Comparison of ENCODE assay signal across 8 cellular contexts in the genomic region with DNA sequence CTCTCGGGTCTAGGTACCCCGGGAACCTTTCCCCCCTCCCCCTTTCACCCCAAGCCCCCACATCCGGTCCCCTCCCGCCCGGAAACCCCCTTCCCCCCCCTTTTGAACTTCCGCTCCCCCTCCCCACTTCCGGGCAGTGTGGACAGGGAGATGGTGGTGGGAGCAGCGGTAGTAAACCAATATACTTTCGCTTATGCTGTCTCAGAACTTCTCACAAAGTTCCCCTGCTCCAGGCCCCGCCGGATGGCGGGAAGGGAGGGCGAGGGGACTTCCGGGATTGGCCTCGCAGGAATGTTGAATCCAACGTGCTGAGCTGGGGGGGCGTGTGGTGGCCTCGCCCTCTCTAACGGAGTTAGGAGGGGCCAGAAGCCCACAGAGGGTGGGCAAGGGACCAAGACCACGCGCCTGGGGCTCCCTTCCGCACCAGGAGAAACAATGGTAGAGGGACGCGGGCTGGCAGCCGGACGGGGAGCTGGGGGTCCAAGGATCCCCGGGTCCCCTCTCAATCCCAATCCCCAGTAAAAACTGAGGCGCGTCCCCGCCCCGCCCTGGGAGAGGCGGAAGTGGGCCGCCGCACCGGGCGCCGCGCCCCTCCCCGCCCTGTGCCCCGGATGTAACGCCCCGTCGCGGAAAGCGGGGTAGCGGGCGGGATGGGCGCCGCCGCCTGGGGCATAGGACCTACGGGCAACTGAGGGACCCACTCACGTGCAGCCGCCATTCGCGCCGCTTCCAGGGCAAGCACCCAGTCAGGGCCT. TPM values are rescaled to one million over a fixed set of nuclear protein-coding genes. Genes with fewer than 3 reads are reported as not detected.
A peak's percentile ranks its signal among the peaks of the same experiment; 100 is the strongest.
DNase-seq lines count a peak whose midpoint lies in the region; ATAC-seq and TF ChIP-seq lines count a peak whose summit lies in the region.

No MANE protein-coding gene starts in this region.

- peak; percentile 24 for ATAC-seq in effector memory CD8-positive, alpha-beta T cell (replicated peaks)
- ATAC-seq in stimulated activated naive CD8-positive, alpha-beta T cell treated with anti-CD3 and anti-CD28 coated beads, Interleukin-15, Interleukin-2, amounts not matched to agents 100 U/mL and 50 U/mL, for 24 hours, result peak; percentile 10

- peaks cover 56% of the 10 kb centered on the region for H3K36me3 Mint-ChIP-seq in effector memory CD8-positive, alpha-beta T cell (ENCODE audit: insufficient read depth)
- H3K36me3 Mint-ChIP-seq in mesothelial cell of epicardium, result peaks cover 8% of the 10 kb centered on the region

- DNase-seq in ACHN (peak; percentile 61), GM19238 (ENCODE audit: insufficient read length, low spot score) (peak; percentile 68), NCI-H69 (lab: John Stamatoyannopoulos, UW) (peak; percentile 61), mesothelial cell of epicardium (ENCODE audit: low spot score in 2 of 2, unreplicated experiment in 2 of 2) (peak; percentile 56 to 71), NCI-H446 treated with DMSO at 0.1 percent for 48 hours (lab: John Stamatoyannopoulos, UW) (no peak)
- DNase-seq in activated CD8-positive, alpha-beta memory T cell treated with anti-CD3 and anti-CD28 coated beads for 48 hours (ENCODE audit: low read depth in 2 of 3, low spot score in 2 of 3), result peak; percentile 40 to 62 (median 57)
- DNase-seq in effector memory CD8-positive, alpha-beta T cell, result peak; percentile 53 to 56 (median 55)
- DNase-seq in stimulated activated naive CD8-positive, alpha-beta T cell treated with anti-CD3 and anti-CD28 coated beads, Interleukin-15, Interleukin-2, amounts not matched to agents 100 U/mL and 50 U/mL, for 24 hours, result peak; percentile 79

- H3K27ac Mint-ChIP-seq in effector memory CD8-positive, alpha-beta T cell, result peak overlapping the region; percentile 32 to 94
- peak overlapping the region; percentile 98 for H3K27ac Mint-ChIP-seq in mesothelial cell of epicardium

- H3K27me3 Mint-ChIP-seq in effector memory CD8-positive, alpha-beta T cell, result no peaks in the 10 kb centered on the region
- H3K27me3 Mint-ChIP-seq in mesothelial cell of epicardium (ENCODE audit: low read depth), result no peaks in the 10 kb centered on the region

- H3K4me1 Mint-ChIP-seq in effector memory CD8-positive, alpha-beta T cell (ENCODE audit: low read depth in 2 of 2), result peaks cover 52 to 56% of the 10 kb centered on the region in 2 donors
- peaks cover 41% of the 10 kb centered on the region for H3K4me1 Mint-ChIP-seq in mesothelial cell of epicardium

- no peaks in the 10 kb centered on the region for H3K9me3 Mint-ChIP-seq in effector memory CD8-positive, alpha-beta T cell
- H3K9me3 Mint-ChIP-seq in mesothelial cell of epicardium, result no peaks in the 10 kb centered on the region

- H3K4me3 Mint-ChIP-seq in effector memory CD8-positive, alpha-beta T cell, result peak overlapping the region; percentile 94
- peak overlapping the region; percentile 93 for H3K4me3 Mint-ChIP-seq in mesothelial cell of epicardium

- no peak for TF ChIP-seq CTCF in mesothelial cell of epicardium (IDR thresholded peaks at IDR 0.05; ENCODE audit: unreplicated experiment)

- in situ Hi-C loops in ACHN (cut with HindIII; ENCODE audit: low pct_ligation_motif_present, low pct_unique_long_range_greater_than_20kb, low sequenced_read_pairs), result no loop called here

RNA-seq across cellular contexts. Expression of a gene that starts 0.7 kb away (rescaled TPM):
- total RNA-seq in mesothelial cell of epicardium, result 357 to 377 TPM (median 370 TPM) in 3 replicates

RNA-seq across cellular contexts. Expression of a gene that starts 3.3 kb away (rescaled TPM):
- 21.2 to 25.3 TPM (median 22.4 TPM) in 3 replicates for total RNA-seq in mesothelial cell of epicardium

RNA-seq across cellular contexts. Expression of a gene that starts 7.5 kb away (rescaled TPM):
- total RNA-seq in mesothelial cell of epicardium, result 72.3 to 74.6 TPM (median 73.1 TPM) in 3 replicates

RNA-seq across cellular contexts. Expression of a gene that starts 7.7 kb away (rescaled TPM):
- 52.5 to 54.2 TPM (median 53.9 TPM) in 3 replicates for total RNA-seq in mesothelial cell of epicardium

RNA-seq across cellular contexts. Expression of a gene that starts 15.5 kb away (rescaled TPM):
- total RNA-seq in mesothelial cell of epicardium, result not detected in 3 replicates
